In the genomic region with DNA sequence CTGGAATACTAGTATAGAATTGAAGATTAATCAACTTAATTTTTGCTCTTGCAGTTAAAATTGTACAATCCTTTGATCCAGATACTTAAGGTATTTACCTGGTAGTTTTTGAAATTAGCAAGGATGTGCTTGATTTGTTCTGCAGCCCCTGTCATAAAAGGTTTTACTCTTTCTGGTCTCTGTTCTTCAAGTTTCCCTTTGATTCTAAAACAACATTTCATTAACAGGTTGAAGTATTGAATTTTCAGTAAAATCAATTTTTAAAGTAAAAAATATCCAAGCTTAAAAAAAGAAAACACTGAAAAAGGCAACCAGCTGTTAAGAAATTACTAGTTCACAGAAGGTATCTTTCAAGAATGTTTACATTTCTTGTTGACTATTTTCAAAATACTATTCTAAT, we compare ENCODE assay signal across 10 cellular contexts. TPM values are rescaled to one million over a fixed set of nuclear protein-coding genes. Genes with fewer than 3 reads are reported as not detected.
DNase-seq lines count a peak whose midpoint lies in the region; ATAC-seq, FAIRE-seq and TF ChIP-seq lines count a peak whose summit lies in the region.
"Had no signal": no experiment of that assay in that cellular context is flagged by ENCODE, and none has a peak within 500 bp of the region (broad histone marks: within the 10 kb centered on the region; RNA-seq: fewer than 3 reads in every experiment).

No MANE protein-coding gene starts in this region.

- H3K27me3 Mint-ChIP-seq in activated CD4-positive, alpha-beta memory T cell treated with anti-CD3 and anti-CD28 coated beads for 36 hours: no peaks in the 10 kb centered on the region
- H3K27me3 Mint-ChIP-seq in glutamatergic neuron (ENCODE audit: unreplicated experiment): peaks cover 13% of the 10 kb centered on the region

- H3K9me3 ChIP-seq in HCT116 (ENCODE audit: control insufficient read depth in 1 of 2, insufficient read depth in 1 of 2, low read depth in 1 of 2, low read length in 2 of 2) (no peaks in the 10 kb centered on the region), skeletal muscle tissue (ENCODE audit: control insufficient read depth in 3 of 3, low read length in 3 of 3) (no peaks in the 10 kb centered on the region), small intestine (ENCODE audit: control insufficient read depth, low read depth) (no peaks in the 10 kb centered on the region)

- H3K27me3 ChIP-seq in HCT116 (ENCODE audit: insufficient read depth, low read length): no peaks in the 10 kb centered on the region
- no peaks in the 10 kb centered on the region for H3K27me3 ChIP-seq in skeletal muscle tissue (ENCODE audit: control insufficient read depth in 3 of 3, insufficient read depth in 3 of 3, low read length in 3 of 3)
- H3K27me3 ChIP-seq in small intestine (ENCODE audit: control insufficient read depth in 2 of 2, insufficient read depth in 2 of 2, low read length in 2 of 2): no peaks in the 10 kb centered on the region

- POLR2A ChIA-PET in HCT116 (lab: Charles Lee): no interaction called here
- POLR2A ChIA-PET in activated CD4-positive, alpha-beta memory T cell treated with anti-CD3 and anti-CD28 coated beads for 36 hours (lab: Charles Lee): interaction anchor here (0.8 to 3.9 kb wide), 5 partner anchors 10 to 284 kb away, joined by 3 to 31 read pairs (median 4); partner anchors contain the start of genes COG3 and SLC25A30

- TF ChIP-seq CTCF in HCT116 (IDR thresholded peaks at IDR 0.05 in 2 of 3, conservative IDR thresholded peaks at IDR 0.05 in 1 of 3; ENCODE audit: borderline replicate concordance in 1 of 3, insufficient read depth in 1 of 3, low read depth in 2 of 3, low read length in 2 of 3) (no peak), glutamatergic neuron (IDR thresholded peaks at IDR 0.05; ENCODE audit: partially characterized antibody, unreplicated experiment) (no peak)

- no peak overlapping the region for H2AFZ ChIP-seq in HCT116 (ENCODE audit: low read depth, low read length, poor library complexity, severe bottlenecking)

- H3K27ac Mint-ChIP-seq in activated CD4-positive, alpha-beta memory T cell treated with anti-CD3 and anti-CD28 coated beads for 36 hours: peak overlapping the region; percentile 99
- no peak overlapping the region for H3K27ac Mint-ChIP-seq in glutamatergic neuron (ENCODE audit: unreplicated experiment)

- no TSS peak for BruUV-seq in HCT116 (replicated peaks; lab: Mats Ljungman, UMichigan)

- H3K36me3 ChIP-seq in HCT116 (ENCODE audit: control insufficient read depth in 1 of 2, insufficient read depth in 2 of 2, low read length in 2 of 2) (peaks cover 37 to 49% of the 10 kb centered on the region in 2 experiments), skeletal muscle tissue (ENCODE audit: control insufficient read depth in 3 of 3, insufficient read depth in 3 of 3, low read length in 3 of 3) (peaks cover 47 to 57% (median 50%) of the 10 kb centered on the region in 3 donors), small intestine (ENCODE audit: control insufficient read depth in 2 of 2, insufficient read depth in 2 of 2, low read length in 2 of 2) (peaks cover 21 to 28% of the 10 kb centered on the region in 2 donors)

- H3K4me2 ChIP-seq in HCT116 (ENCODE audit: low read length): peak overlapping the region; percentile 79

- no peaks in the 10 kb centered on the region for H3K9me2 ChIP-seq in HCT116 (ENCODE audit: insufficient read depth)

- H3K9me3 Mint-ChIP-seq in activated CD4-positive, alpha-beta memory T cell treated with anti-CD3 and anti-CD28 coated beads for 36 hours: no peaks in the 10 kb centered on the region
- peaks cover 11% of the 10 kb centered on the region for H3K9me3 Mint-ChIP-seq in glutamatergic neuron (ENCODE audit: unreplicated experiment)

- TF ChIP-seq POLR2A in HCT116 (IDR thresholded peaks at IDR 0.05; ENCODE audit: borderline replicate concordance, extremely low read depth, insufficient read depth, insufficient read length): no peak

- H3K27ac ChIP-seq in HCT116 (ENCODE audit: low read depth, low read length): no peak overlapping the region
- peak overlapping the region; percentile 100 for H3K27ac ChIP-seq in skeletal muscle tissue (ENCODE audit: low read depth, low read length)
- H3K27ac ChIP-seq in small intestine (ENCODE audit: low read depth in 1 of 2, low read length in 1 of 2): no peak overlapping the region

- DNase-seq in HCT116 (ENCODE audit: low read depth, low spot score): no peak
- DNase-seq in activated CD4-positive, alpha-beta memory T cell treated with anti-CD3 and anti-CD28 coated beads for 36 hours: no peak
- no peak for DNase-seq in glutamatergic neuron
- DNase-seq in MV-4-11 (lab: John Stamatoyannopoulos, UW): no peak
- no peak for DNase-seq in superior temporal gyrus (ENCODE audit: extremely low spot score)
- no peak for DNase-seq in small intestine
- no peak for DNase-seq in mucosa of gallbladder (ENCODE audit: low spot score)
- DNase-seq: effector CD8-positive, alpha-beta T cell; NCI-H2227 treated with DMSO at 0.1 percent for 48 hours had no signal

- peak overlapping the region; percentile 94 for H3K4me3 Mint-ChIP-seq in activated CD4-positive, alpha-beta memory T cell treated with anti-CD3 and anti-CD28 coated beads for 36 hours
- H3K4me3 Mint-ChIP-seq in glutamatergic neuron (ENCODE audit: unreplicated experiment): peak overlapping the region; percentile 95

- no peak for ATAC-seq in HCT116

- H3K9ac ChIP-seq in HCT116 (ENCODE audit: low read length) (peak overlapping the region; percentile 98), skeletal muscle tissue (ENCODE audit: low read depth in 1 of 3, low read length in 3 of 3) (peak overlapping the region; percentile 94 to 99 (median 98))

- H3K4me3 ChIP-seq in HCT116 (replicated peaks in 1 of 2; ENCODE audit: low read depth in 1 of 2, low read length in 2 of 2) (peak overlapping the region; percentile 61 to 62), skeletal muscle tissue (ENCODE audit: low read length in 3 of 3) (peak overlapping the region; percentile 83 to 91 (median 88)), small intestine (ENCODE audit: low read depth in 1 of 2, low read length in 2 of 2) (peak overlapping the region in 1 of 2 donors; percentile 92)

- H3K4me1 ChIP-seq in HCT116 (ENCODE audit: control insufficient read depth in 1 of 2, insufficient read depth in 2 of 2, low read length in 2 of 2) (peaks cover 38 to 65% of the 10 kb centered on the region in 2 experiments), skeletal muscle tissue (ENCODE audit: control insufficient read depth in 3 of 3, insufficient read depth in 3 of 3, low read length in 3 of 3) (peaks cover 60 to 68% (median 60%) of the 10 kb centered on the region in 3 donors), small intestine (ENCODE audit: control insufficient read depth in 2 of 2, insufficient read depth in 1 of 2, low read depth in 1 of 2, low read length in 1 of 2) (peaks cover 11 to 30% of the 10 kb centered on the region in 2 donors)

- H3K36me3 Mint-ChIP-seq in activated CD4-positive, alpha-beta memory T cell treated with anti-CD3 and anti-CD28 coated beads for 36 hours: peaks cover 63% of the 10 kb centered on the region
- H3K36me3 Mint-ChIP-seq in glutamatergic neuron (ENCODE audit: unreplicated experiment): peaks cover 8% of the 10 kb centered on the region

- H3K79me2 ChIP-seq in HCT116 (ENCODE audit: insufficient read depth, low read length): peaks cover 68% of the 10 kb centered on the region

- no peak for FAIRE-seq in small intestine (lab: Jason Lieb, UNC)

- peaks cover 60% of the 10 kb centered on the region for H3K4me1 Mint-ChIP-seq in activated CD4-positive, alpha-beta memory T cell treated with anti-CD3 and anti-CD28 coated beads for 36 hours (ENCODE audit: low read depth)
- H3K4me1 Mint-ChIP-seq in glutamatergic neuron (ENCODE audit: low read depth, unreplicated experiment): peaks cover 16% of the 10 kb centered on the region

- H4K20me1 ChIP-seq in HCT116 (ENCODE audit: insufficient read depth): peaks cover 53% of the 10 kb centered on the region

- CTCF ChIA-PET in HCT116 (lab: Charles Lee): no interaction called here
- CTCF ChIA-PET in activated CD4-positive, alpha-beta memory T cell treated with anti-CD3 and anti-CD28 coated beads for 36 hours (lab: Charles Lee): interaction anchor here (0.6 to 1.7 kb wide), 4 partner anchors 21 to 297 kb away, joined by 3 to 5 read pairs (median 3); no protein-coding TSS in a partner anchor

- intact Hi-C loops in HCT116 (cut with micrococcal nuclease): no loop called here
- intact Hi-C loops in activated CD4-positive, alpha-beta memory T cell treated with anti-CD3 and anti-CD28 coated beads for 36 hours (cut with micrococcal nuclease): no loop called here

- no peak for TF ChIP-seq RAD21 in HCT116 (IDR thresholded peaks at IDR 0.05; ENCODE audit: low read depth)

- RAD21 ChIA-PET in HCT116 (lab: Charles Lee; ENCODE audit: low non-redundant PET in 1 of 2, low total read pairs in 2 of 2, uncharacterized antibody in 2 of 2, unreplicated experiment in 2 of 2): no interaction called here

TF ChIP-seq in HCT116, 20 proteins besides CTCF, POLR2A, EP300 and RAD21 (continues in another document):
- TF ChIP-seq SRF (IDR thresholded peaks at IDR 0.05; ENCODE audit: low read depth) (no peak), JUND (IDR thresholded peaks at IDR 0.05) (no peak), ZFX (IDR thresholded peaks at IDR 0.05) (no peak), ELF1 (IDR thresholded peaks at IDR 0.05; ENCODE audit: borderline replicate concordance, low read depth) (no peak), ATF3 (IDR thresholded peaks at IDR 0.05) (no peak), SP1 (IDR thresholded peaks at IDR 0.05; ENCODE audit: low read depth) (no peak), EZH2 (IDR thresholded peaks at IDR 0.05) (no peak), EGR1 (IDR thresholded peaks at IDR 0.05; ENCODE audit: low read depth) (no peak), ZNF274 (IDR thresholded peaks at IDR 0.05; ENCODE audit: low read depth, low read length) (no peak), TCF7L2 (IDR thresholded peaks at IDR 0.05; ENCODE audit: borderline replicate concordance, extremely low read depth, insufficient read depth, insufficient read length) (no peak)
- TF ChIP-seq, protein P1, sequence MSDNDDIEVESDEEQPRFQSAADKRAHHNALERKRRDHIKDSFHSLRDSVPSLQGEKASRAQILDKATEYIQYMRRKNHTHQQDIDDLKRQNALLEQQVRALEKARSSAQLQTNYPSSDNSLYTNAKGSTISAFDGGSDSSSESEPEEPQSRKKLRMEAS (IDR thresholded peaks at IDR 0.05): no peak

RNA-seq across cellular contexts. Expression of gene TPT1, which starts 1.6 kb away (rescaled TPM):
- total RNA-seq in HCT116 (2021; ENCODE audit: unreplicated experiment) (2,859 TPM), glutamatergic neuron (ENCODE audit: unreplicated experiment) (1,515 TPM), skeletal muscle tissue (4,283 TPM), mucosa of gallbladder (3,971 TPM)
- polyA plus RNA-seq in HCT116 (2012): 3,620 and 4,032 TPM in 2 replicates
- 1,000 to 10,000 TPM; 3,227 to 3,264 TPM for total RNA-seq in activated CD4-positive, alpha-beta memory T cell treated with anti-CD3 and anti-CD28 coated beads for 36 hours
- polyA plus RNA-seq in small intestine: over 10,000 TPM in 1 of 3 donors, 1,000 to 10,000 TPM in 2; 7,740 to 12,612 (median 9,620) TPM
